ENCODE assay signal across 8 cellular contexts in genomic region chr2:73163522-73164367, GRCh38. TPM values are rescaled to one million over a fixed set of nuclear protein-coding genes. Genes with fewer than 3 reads are reported as not detected.
DNase-seq lines count a peak whose midpoint lies in the region; ATAC-seq, FAIRE-seq and TF ChIP-seq lines count a peak whose summit lies in the region.

No MANE protein-coding gene starts in this region.

- TF ChIP-seq CTCF in D721Med (IDR thresholded peaks at IDR 0.05; ENCODE audit: insufficient read depth, missing control alignments) (peak; percentile 76), GM20000 (IDR thresholded peaks at IDR 0.05; ENCODE audit: extremely low read depth, missing control alignments) (peak; percentile 55), cardiac muscle cell (IDR thresholded peaks at IDR 0.05; ENCODE audit: low read depth, low read length) (peak; percentile 84), progenitor cell of endocrine pancreas (IDR thresholded peaks at IDR 0.05; ENCODE audit: unreplicated experiment) (peak; percentile 88)

- FAIRE-seq in D721Med (lab: Jason Lieb, UNC): no peak

- no peak overlapping the region for H3K9ac ChIP-seq in SK-N-MC (ENCODE audit: insufficient read length)

- H3K4me1 ChIP-seq in cardiac muscle cell (ENCODE audit: low read depth): no peaks in the 10 kb centered on the region

- DNase-seq in D721Med (ENCODE audit: insufficient read length, low spot score) (peak; percentile 68), GM20000 (ENCODE audit: low spot score) (peak; percentile 73), SK-N-MC (ENCODE audit: low read depth, low spot score) (peak; percentile 45), cardiac muscle cell (ENCODE audit: low read depth in 1 of 2, low spot score in 1 of 2) (peak; percentile 77 to 83), progenitor cell of endocrine pancreas (ENCODE audit: low spot score, unreplicated experiment) (peak; percentile 80)
- DNase-seq in Jurkat, Clone E6-1 (ENCODE audit: low read depth, low spot score): peak; percentile 53
- peak in 1 of 2 donors; percentile 71 for DNase-seq in activated naive CD4-positive, alpha-beta T cell treated with anti-CD3 and anti-CD28 coated beads, Interleukin-2, amount 50 U/mL, for 72 hours (ENCODE audit: low spot score in 2 of 2)

- H3K27ac ChIP-seq in SK-N-MC (no peak overlapping the region), cardiac muscle cell (no peak overlapping the region)

- H3K36me3 ChIP-seq in SK-N-MC (ENCODE audit: insufficient read depth, low read length): no peaks in the 10 kb centered on the region
- no peaks in the 10 kb centered on the region for H3K36me3 ChIP-seq in cardiac muscle cell

- no peaks in the 10 kb centered on the region for H3K36me3 Mint-ChIP-seq in activated naive CD4-positive, alpha-beta T cell treated with anti-CD3 and anti-CD28 coated beads, Interleukin-2, amount 50 U/mL, for 72 hours
- H3K36me3 Mint-ChIP-seq in progenitor cell of endocrine pancreas (ENCODE audit: insufficient read depth): no peaks in the 10 kb centered on the region

- H3K27me3 Mint-ChIP-seq in progenitor cell of endocrine pancreas: peaks cover 7% of the 10 kb centered on the region

- H3K9me3 Mint-ChIP-seq in activated naive CD4-positive, alpha-beta T cell treated with anti-CD3 and anti-CD28 coated beads, Interleukin-2, amount 50 U/mL, for 72 hours: no peaks in the 10 kb centered on the region
- no peaks in the 10 kb centered on the region for H3K9me3 Mint-ChIP-seq in progenitor cell of endocrine pancreas (ENCODE audit: low read depth)

- H3K4me3 ChIP-seq in Jurkat, Clone E6-1 (ENCODE audit: low read length): no peak overlapping the region
- H3K4me3 ChIP-seq in SK-N-MC (no peak overlapping the region), cardiac muscle cell (no peak overlapping the region)

- H3K27ac Mint-ChIP-seq in activated naive CD4-positive, alpha-beta T cell treated with anti-CD3 and anti-CD28 coated beads, Interleukin-2, amount 50 U/mL, for 72 hours: no peak overlapping the region
- H3K27ac Mint-ChIP-seq in progenitor cell of endocrine pancreas: no peak overlapping the region

- no peak overlapping the region for H3K4me3 Mint-ChIP-seq in progenitor cell of endocrine pancreas (ENCODE audit: low read depth)

- H3K27me3 ChIP-seq in cardiac muscle cell: peaks cover 41% of the 10 kb centered on the region

- H3K9me3 ChIP-seq in SK-N-MC (ENCODE audit: low read depth, low read length): no peaks in the 10 kb centered on the region
- H3K9me3 ChIP-seq in cardiac muscle cell (ENCODE audit: low read depth): no peaks in the 10 kb centered on the region

- peaks cover 2% of the 10 kb centered on the region for H3K4me1 Mint-ChIP-seq in progenitor cell of endocrine pancreas (ENCODE audit: low read depth)

- ATAC-seq in activated naive CD4-positive, alpha-beta T cell treated with anti-CD3 and anti-CD28 coated beads, Interleukin-2, amount 50 U/mL, for 72 hours: peak; percentile 92 to 93
- ATAC-seq in HG03378 (IDR thresholded peaks at IDR 0.05; ENCODE audit: unreplicated experiment): no peak

RNA-seq across cellular contexts. Expression of gene NOTO, which starts 38.6 kb away (rescaled TPM):
- polyA plus RNA-seq in Jurkat, Clone E6-1 (2012; ENCODE audit: insufficient read depth, insufficient read length): not detected
- not detected for total RNA-seq in activated naive CD4-positive, alpha-beta T cell treated with anti-CD3 and anti-CD28 coated beads, Interleukin-2, amount 50 U/mL, for 72 hours
- not detected in 2 replicates for total RNA-seq in cardiac muscle cell
- not detected in 2 replicates for polyA plus RNA-seq in cardiac muscle cell
- not detected in 2 replicates for total RNA-seq in progenitor cell of endocrine pancreas

RNA-seq across cellular contexts. Expression of gene SMYD5, which starts 50.3 kb away (rescaled TPM):
- polyA plus RNA-seq in Jurkat, Clone E6-1 (2012; ENCODE audit: insufficient read depth, insufficient read length): 50.8 TPM
- total RNA-seq in activated naive CD4-positive, alpha-beta T cell treated with anti-CD3 and anti-CD28 coated beads, Interleukin-2, amount 50 U/mL, for 72 hours: 10 to 100 TPM; 36.0 to 41.1 TPM
- 24.4 and 26.1 TPM in 2 replicates for total RNA-seq in cardiac muscle cell
- polyA plus RNA-seq in cardiac muscle cell: 26.4 and 27.0 TPM in 2 replicates
- total RNA-seq in progenitor cell of endocrine pancreas: 30.2 and 32.7 TPM in 2 replicates

RNA-seq across cellular contexts. Expression of gene RAB11FIP5, which starts 51.0 kb away (rescaled TPM):
- 6.2 TPM for polyA plus RNA-seq in Jurkat, Clone E6-1 (2012; ENCODE audit: insufficient read depth, insufficient read length)
- total RNA-seq in activated naive CD4-positive, alpha-beta T cell treated with anti-CD3 and anti-CD28 coated beads, Interleukin-2, amount 50 U/mL, for 72 hours: 10 to 100 TPM in 1 of 2 donors, 1 to 10 TPM in 1; 8.3 to 27.9 TPM
- total RNA-seq in cardiac muscle cell (7.2 and 12.1 TPM in 2 replicates), progenitor cell of endocrine pancreas (22.0 and 23.5 TPM in 2 replicates)
- polyA plus RNA-seq in cardiac muscle cell: 4.2 and 9.0 TPM in 2 replicates
